27 cellular contexts compared by ENCODE assay signal in genomic region chr7:18993933-18994668, GRCh38.
A peak's percentile ranks its signal among the peaks of the same experiment; 100 is the strongest.
DNase-seq lines count a peak whose midpoint lies in the region; ATAC-seq, FAIRE-seq and TF ChIP-seq lines count a peak whose summit lies in the region.
"Had no signal": no experiment of that assay in that cellular context is flagged by ENCODE, and none has a peak within 500 bp of the region (broad histone marks: within the 10 kb centered on the region; RNA-seq: fewer than 3 reads in every experiment).

No MANE protein-coding gene starts in this region.

- no peak overlapping the region for H3K4me2 ChIP-seq in astrocyte (ENCODE audit: low read length)

- no peak for TF ChIP-seq CTCF in astrocyte (IDR thresholded peaks at IDR 0.05; ENCODE audit: insufficient read depth, low read depth, low read length)

- H3K79me2 ChIP-seq in astrocyte (ENCODE audit: insufficient read depth, low read length) = no peaks in the 10 kb centered on the region

- H2AFZ ChIP-seq in astrocyte (ENCODE audit: low read depth, low read length) = no peak overlapping the region

- no peak for ATAC-seq in GM18868 (IDR thresholded peaks at IDR 0.05; ENCODE audit: unreplicated experiment)
- ATAC-seq: activated CD8-positive, alpha-beta T cell treated with anti-CD3 and anti-CD28 coated beads, Interleukin-2, amount 10 ng/mL, durations not matched to agents 7 days and 5 days; left ventricle myocardium superior; naive thymus-derived CD8-positive, alpha-beta T cell; T-helper 17 cell had no signal

- DNase-seq in ELF-1 (ENCODE audit: low read depth, low spot score) (peak; percentile 7), HT1080 (ENCODE audit: low read depth) (peak; percentile 68), astrocyte (ENCODE audit: low read depth) (peak; percentile 13), NCI-H1105 treated with DMSO at 0.1 percent for 48 hours (lab: John Stamatoyannopoulos, UW) (no peak), C1 segment of cervical spinal cord (lab: John Stamatoyannopoulos, UW) (no peak), GM19239 (ENCODE audit: insufficient read length, low spot score) (no peak)
- DNase-seq: activated CD4-positive, alpha-beta T cell treated with anti-CD3 and anti-CD28 coated beads for 1 hour; activated CD8-positive, alpha-beta T cell treated with anti-CD3 and anti-CD28 coated beads, Interleukin-2, amount 10 ng/mL, durations not matched to agents 7 days and 5 days; activated effector memory CD4-positive, alpha-beta T cell treated with anti-CD3 and anti-CD28 coated beads, Interleukin-2, amount 50 U/mL, for 16 hours; activated naive CD8-positive, alpha-beta T cell treated with anti-CD3 and anti-CD28 coated beads for 36 hours; Calu3; central memory CD4-positive, alpha-beta T cell; DMS79 treated with DMSO at 0.1 percent for 48 hours; left ventricle myocardium superior; naive thymus-derived CD8-positive, alpha-beta T cell; NCI-H1092 treated with DMSO at 0.1 percent for 48 hours; NCI-H1930; NCI-H526 treated with DMSO at 0.1 percent for 48 hours; T-helper 17 cell had no signal

- H3K9me3 ChIP-seq in astrocyte (ENCODE audit: insufficient read depth, low read depth, low read length) (no peaks in the 10 kb centered on the region), mesodermal cell (ENCODE audit: control insufficient read depth, low read length) (no peaks in the 10 kb centered on the region)
- H3K9me3 ChIP-seq: thoracic aorta had no signal

- H3K4me1 Mint-ChIP-seq in astrocyte (ENCODE audit: low read depth, unreplicated experiment) = peaks cover 23% of the 10 kb centered on the region
- H3K4me1 Mint-ChIP-seq: activated naive CD8-positive, alpha-beta T cell treated with anti-CD3 and anti-CD28 coated beads for 36 hours; naive thymus-derived CD8-positive, alpha-beta T cell; T-helper 17 cell had no signal

- H3K36me3 ChIP-seq in astrocyte (ENCODE audit: insufficient read depth, low read length) (no peaks in the 10 kb centered on the region), mesodermal cell (ENCODE audit: control insufficient read depth, insufficient read depth, low read length) (no peaks in the 10 kb centered on the region)
- H3K36me3 ChIP-seq: thoracic aorta had no signal

- H3K27me3 ChIP-seq in astrocyte (ENCODE audit: insufficient read depth, low read length) = no peaks in the 10 kb centered on the region

- peak overlapping the region; percentile 82 for H3K27ac Mint-ChIP-seq in astrocyte (ENCODE audit: unreplicated experiment)
- H3K27ac Mint-ChIP-seq: activated CD8-positive, alpha-beta T cell treated with anti-CD3 and anti-CD28 coated beads, Interleukin-2, amount 10 ng/mL, durations not matched to agents 7 days and 5 days; activated naive CD8-positive, alpha-beta T cell treated with anti-CD3 and anti-CD28 coated beads for 36 hours; naive thymus-derived CD8-positive, alpha-beta T cell; stimulated activated naive CD8-positive, alpha-beta T cell treated with anti-CD3 and anti-CD28 coated beads, Interleukin-15, Interleukin-2, amounts not matched to agents 100 ng/mL and 50 ng/mL, for 24 hours; T-helper 17 cell had no signal

- no peak overlapping the region for H3K27ac ChIP-seq in astrocyte (ENCODE audit: low read depth, low read length)
- H3K27ac ChIP-seq in mesodermal cell (ENCODE audit: low read depth, low read length, severe bottlenecking) = peak overlapping the region; percentile 18
- H3K27ac ChIP-seq: C4-2B, HL-60, thoracic aorta had no signal

- H3K27me3 Mint-ChIP-seq in astrocyte (ENCODE audit: low read depth, unreplicated experiment) = no peaks in the 10 kb centered on the region
- H3K27me3 Mint-ChIP-seq: activated naive CD8-positive, alpha-beta T cell treated with anti-CD3 and anti-CD28 coated beads for 36 hours; naive thymus-derived CD8-positive, alpha-beta T cell; stimulated activated naive CD8-positive, alpha-beta T cell treated with anti-CD3 and anti-CD28 coated beads, Interleukin-15, Interleukin-2, amounts not matched to agents 100 ng/mL and 50 ng/mL, for 24 hours; T-helper 17 cell had no signal

- 60% methylated on average over 1 of the region's 3 CpGs; no CpG with 5 or more reads in 1 of the 2 experiments for WGBS in mesodermal cell (ENCODE audit: insufficient coverage in 2 of 2), 2 experiments

- H4K20me1 ChIP-seq in astrocyte (ENCODE audit: insufficient read depth, low read length) = no peaks in the 10 kb centered on the region

- H3K4me1 ChIP-seq in astrocyte (ENCODE audit: insufficient read depth, low read length) = peaks cover 8% of the 10 kb centered on the region
- peaks cover 7% of the 10 kb centered on the region for H3K4me1 ChIP-seq in mesodermal cell (ENCODE audit: control insufficient read depth, insufficient read depth, low read length, poor library complexity, severe bottlenecking)

- no peak overlapping the region for H3K9ac ChIP-seq in astrocyte (ENCODE audit: low read length)

- H3K36me3 Mint-ChIP-seq in astrocyte (ENCODE audit: low read depth, unreplicated experiment) = peaks cover 3% of the 10 kb centered on the region
- H3K36me3 Mint-ChIP-seq: activated naive CD8-positive, alpha-beta T cell treated with anti-CD3 and anti-CD28 coated beads for 36 hours; naive thymus-derived CD8-positive, alpha-beta T cell had no signal

- FAIRE-seq in astrocyte (lab: Jason Lieb, UNC) (peak; percentile 32), GM19239 (lab: Jason Lieb, UNC) (no peak)
- FAIRE-seq: keratinocyte, urothelium cell line had no signal

- no peak overlapping the region for H3K4me3 Mint-ChIP-seq in astrocyte (ENCODE audit: unreplicated experiment)
- H3K4me3 Mint-ChIP-seq: activated CD8-positive, alpha-beta T cell treated with anti-CD3 and anti-CD28 coated beads, Interleukin-2, amount 10 ng/mL, durations not matched to agents 7 days and 5 days; activated naive CD8-positive, alpha-beta T cell treated with anti-CD3 and anti-CD28 coated beads for 36 hours; naive thymus-derived CD8-positive, alpha-beta T cell; stimulated activated naive CD8-positive, alpha-beta T cell treated with anti-CD3 and anti-CD28 coated beads, Interleukin-15, Interleukin-2, amounts not matched to agents 100 ng/mL and 50 ng/mL, for 24 hours; T-helper 17 cell had no signal

- H3K4me3 ChIP-seq in astrocyte (ENCODE audit: insufficient read depth, low read depth, low read length) = no peak overlapping the region
- H3K4me3 ChIP-seq in mesodermal cell (ENCODE audit: extremely low read depth, insufficient read depth, low read length, poor library complexity, severe bottlenecking) = no peak overlapping the region
- H3K4me3 ChIP-seq: thoracic aorta had no signal

- peaks cover 2% of the 10 kb centered on the region for H3K9me3 Mint-ChIP-seq in astrocyte (ENCODE audit: unreplicated experiment)
- H3K9me3 Mint-ChIP-seq: stimulated activated naive CD8-positive, alpha-beta T cell treated with anti-CD3 and anti-CD28 coated beads, Interleukin-15, Interleukin-2, amounts not matched to agents 100 ng/mL and 50 ng/mL, for 24 hours had no signal

Comparison
In these comparisons a context has a peak if more than half of its experiments do, and no peak if none do; other contexts are left out.
1. DNase-seq: peak in ELF-1 (single experiment), HT1080 (single experiment) and astrocyte (single experiment); none in NCI-H1105 treated with DMSO at 0.1 percent for 48 hours (single experiment), C1 segment of cervical spinal cord (0 of 14) and GM19239 (single experiment).